ENCODE assay signal across 1 cellular context in the genomic region with DNA sequence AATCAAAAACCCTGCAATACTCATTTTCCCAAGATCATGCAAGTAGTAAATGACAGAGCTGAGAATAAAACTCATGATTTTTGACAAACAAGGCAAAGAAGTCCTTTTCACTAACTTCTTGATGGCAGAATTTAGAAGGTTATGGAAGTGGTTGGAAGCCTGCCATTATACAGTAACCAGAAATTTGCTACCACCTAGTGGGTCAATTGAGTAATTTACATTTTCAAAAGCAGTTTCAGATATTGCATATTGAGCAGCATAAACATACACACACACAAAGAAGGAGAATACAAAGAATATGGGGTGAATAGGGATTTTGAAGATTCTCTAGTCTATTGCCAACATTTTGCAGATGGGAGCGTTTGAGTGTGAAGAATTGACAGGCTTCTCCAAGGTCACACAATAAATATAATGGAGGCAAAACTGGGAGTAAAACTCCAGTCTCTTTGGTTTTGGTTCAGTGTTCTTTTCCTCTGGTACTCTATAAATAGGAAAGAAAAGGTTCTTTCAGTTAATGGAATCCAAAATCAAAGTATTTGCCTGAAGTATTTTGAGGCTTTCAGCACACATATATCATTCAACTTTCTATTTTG.
TF ChIP-seq lines count a peak whose summit lies in the region.

No MANE protein-coding gene starts in this region.

TF ChIP-seq in H1, 55 proteins besides CTCF, POLR2A, EP300 and RAD21 (continued from another document):
- TF ChIP-seq, protein P1, sequence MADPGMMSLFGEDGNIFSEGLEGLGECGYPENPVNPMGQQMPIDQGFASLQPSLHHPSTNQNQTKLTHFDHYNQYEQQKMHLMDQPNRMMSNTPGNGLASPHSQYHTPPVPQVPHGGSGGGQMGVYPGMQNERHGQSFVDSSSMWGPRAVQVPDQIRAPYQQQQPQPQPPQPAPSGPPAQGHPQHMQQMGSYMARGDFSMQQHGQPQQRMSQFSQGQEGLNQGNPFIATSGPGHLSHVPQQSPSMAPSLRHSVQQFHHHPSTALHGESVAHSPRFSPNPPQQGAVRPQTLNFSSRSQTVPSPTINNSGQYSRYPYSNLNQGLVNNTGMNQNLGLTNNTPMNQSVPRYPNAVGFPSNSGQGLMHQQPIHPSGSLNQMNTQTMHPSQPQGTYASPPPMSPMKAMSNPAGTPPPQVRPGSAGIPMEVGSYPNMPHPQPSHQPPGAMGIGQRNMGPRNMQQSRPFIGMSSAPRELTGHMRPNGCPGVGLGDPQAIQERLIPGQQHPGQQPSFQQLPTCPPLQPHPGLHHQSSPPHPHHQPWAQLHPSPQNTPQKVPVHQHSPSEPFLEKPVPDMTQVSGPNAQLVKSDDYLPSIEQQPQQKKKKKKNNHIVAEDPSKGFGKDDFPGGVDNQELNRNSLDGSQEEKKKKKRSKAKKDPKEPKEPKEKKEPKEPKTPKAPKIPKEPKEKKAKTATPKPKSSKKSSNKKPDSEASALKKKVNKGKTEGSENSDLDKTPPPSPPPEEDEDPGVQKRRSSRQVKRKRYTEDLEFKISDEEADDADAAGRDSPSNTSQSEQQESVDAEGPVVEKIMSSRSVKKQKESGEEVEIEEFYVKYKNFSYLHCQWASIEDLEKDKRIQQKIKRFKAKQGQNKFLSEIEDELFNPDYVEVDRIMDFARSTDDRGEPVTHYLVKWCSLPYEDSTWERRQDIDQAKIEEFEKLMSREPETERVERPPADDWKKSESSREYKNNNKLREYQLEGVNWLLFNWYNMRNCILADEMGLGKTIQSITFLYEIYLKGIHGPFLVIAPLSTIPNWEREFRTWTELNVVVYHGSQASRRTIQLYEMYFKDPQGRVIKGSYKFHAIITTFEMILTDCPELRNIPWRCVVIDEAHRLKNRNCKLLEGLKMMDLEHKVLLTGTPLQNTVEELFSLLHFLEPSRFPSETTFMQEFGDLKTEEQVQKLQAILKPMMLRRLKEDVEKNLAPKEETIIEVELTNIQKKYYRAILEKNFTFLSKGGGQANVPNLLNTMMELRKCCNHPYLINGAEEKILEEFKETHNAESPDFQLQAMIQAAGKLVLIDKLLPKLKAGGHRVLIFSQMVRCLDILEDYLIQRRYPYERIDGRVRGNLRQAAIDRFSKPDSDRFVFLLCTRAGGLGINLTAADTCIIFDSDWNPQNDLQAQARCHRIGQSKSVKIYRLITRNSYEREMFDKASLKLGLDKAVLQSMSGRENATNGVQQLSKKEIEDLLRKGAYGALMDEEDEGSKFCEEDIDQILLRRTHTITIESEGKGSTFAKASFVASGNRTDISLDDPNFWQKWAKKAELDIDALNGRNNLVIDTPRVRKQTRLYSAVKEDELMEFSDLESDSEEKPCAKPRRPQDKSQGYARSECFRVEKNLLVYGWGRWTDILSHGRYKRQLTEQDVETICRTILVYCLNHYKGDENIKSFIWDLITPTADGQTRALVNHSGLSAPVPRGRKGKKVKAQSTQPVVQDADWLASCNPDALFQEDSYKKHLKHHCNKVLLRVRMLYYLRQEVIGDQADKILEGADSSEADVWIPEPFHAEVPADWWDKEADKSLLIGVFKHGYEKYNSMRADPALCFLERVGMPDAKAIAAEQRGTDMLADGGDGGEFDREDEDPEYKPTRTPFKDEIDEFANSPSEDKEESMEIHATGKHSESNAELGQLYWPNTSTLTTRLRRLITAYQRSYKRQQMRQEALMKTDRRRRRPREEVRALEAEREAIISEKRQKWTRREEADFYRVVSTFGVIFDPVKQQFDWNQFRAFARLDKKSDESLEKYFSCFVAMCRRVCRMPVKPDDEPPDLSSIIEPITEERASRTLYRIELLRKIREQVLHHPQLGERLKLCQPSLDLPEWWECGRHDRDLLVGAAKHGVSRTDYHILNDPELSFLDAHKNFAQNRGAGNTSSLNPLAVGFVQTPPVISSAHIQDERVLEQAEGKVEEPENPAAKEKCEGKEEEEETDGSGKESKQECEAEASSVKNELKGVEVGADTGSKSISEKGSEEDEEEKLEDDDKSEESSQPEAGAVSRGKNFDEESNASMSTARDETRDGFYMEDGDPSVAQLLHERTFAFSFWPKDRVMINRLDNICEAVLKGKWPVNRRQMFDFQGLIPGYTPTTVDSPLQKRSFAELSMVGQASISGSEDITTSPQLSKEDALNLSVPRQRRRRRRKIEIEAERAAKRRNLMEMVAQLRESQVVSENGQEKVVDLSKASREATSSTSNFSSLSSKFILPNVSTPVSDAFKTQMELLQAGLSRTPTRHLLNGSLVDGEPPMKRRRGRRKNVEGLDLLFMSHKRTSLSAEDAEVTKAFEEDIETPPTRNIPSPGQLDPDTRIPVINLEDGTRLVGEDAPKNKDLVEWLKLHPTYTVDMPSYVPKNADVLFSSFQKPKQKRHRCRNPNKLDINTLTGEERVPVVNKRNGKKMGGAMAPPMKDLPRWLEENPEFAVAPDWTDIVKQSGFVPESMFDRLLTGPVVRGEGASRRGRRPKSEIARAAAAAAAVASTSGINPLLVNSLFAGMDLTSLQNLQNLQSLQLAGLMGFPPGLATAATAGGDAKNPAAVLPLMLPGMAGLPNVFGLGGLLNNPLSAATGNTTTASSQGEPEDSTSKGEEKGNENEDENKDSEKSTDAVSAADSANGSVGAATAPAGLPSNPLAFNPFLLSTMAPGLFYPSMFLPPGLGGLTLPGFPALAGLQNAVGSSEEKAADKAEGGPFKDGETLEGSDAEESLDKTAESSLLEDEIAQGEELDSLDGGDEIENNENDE (IDR thresholded peaks at IDR 0.05; ENCODE audit: insufficient replicate concordance, low read length), result no peak
- TF ChIP-seq HDAC2 (IDR thresholded peaks at IDR 0.05; ENCODE audit: borderline replicate concordance in 1 of 2, low read depth in 2 of 2, low read length in 2 of 2) (no peak), BACH1 (IDR thresholded peaks at IDR 0.05; ENCODE audit: low read length) (no peak), CBX8 (IDR thresholded peaks at IDR 0.05; ENCODE audit: borderline replicate concordance, low read depth, low read length) (no peak), ATF2 (IDR thresholded peaks at IDR 0.05; ENCODE audit: low read length) (no peak), EZH2 (IDR thresholded peaks at IDR 0.05; ENCODE audit: low read depth, low read length, severe bottlenecking) (no peak), CREB1 (IDR thresholded peaks at IDR 0.05) (no peak), ATF3 (IDR thresholded peaks at IDR 0.05; ENCODE audit: insufficient read depth, low read depth, low read length) (no peak)
- TF ChIP-seq, protein P2, sequence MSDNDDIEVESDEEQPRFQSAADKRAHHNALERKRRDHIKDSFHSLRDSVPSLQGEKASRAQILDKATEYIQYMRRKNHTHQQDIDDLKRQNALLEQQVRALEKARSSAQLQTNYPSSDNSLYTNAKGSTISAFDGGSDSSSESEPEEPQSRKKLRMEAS (IDR thresholded peaks at IDR 0.05), result no peak
TF ChIP-seq in H1: peak in this region for 0.
